8 cellular contexts compared by ENCODE assay signal in the genomic region with DNA sequence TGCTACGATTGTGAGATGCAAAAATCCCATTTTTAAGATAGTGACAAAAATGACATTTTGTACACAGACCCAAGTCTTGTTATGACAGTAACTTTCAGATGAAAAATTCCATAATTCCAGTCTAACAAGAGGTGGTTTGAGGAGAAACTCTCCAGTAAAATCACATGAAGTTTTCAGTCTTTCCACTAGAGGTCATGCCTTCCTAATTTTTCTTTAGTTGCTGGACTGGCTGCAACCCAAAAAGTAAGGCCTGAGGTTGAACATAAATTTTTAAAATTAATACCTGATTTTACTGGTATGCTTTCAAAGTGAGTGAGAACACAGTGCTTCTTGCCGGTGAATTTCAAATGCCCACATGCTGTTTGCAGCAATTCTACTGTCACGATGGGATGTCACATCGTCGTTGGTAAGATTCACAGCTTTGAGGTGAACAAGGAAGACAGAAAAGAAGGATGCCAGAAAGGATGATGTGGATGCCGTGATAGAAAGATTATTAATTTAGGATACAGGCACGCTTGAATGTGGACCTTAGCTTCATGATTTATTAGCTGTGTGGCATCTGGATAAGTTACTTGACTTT.
DNase-seq lines count a peak whose midpoint lies in the region; ATAC-seq and TF ChIP-seq lines count a peak whose summit lies in the region.

No MANE protein-coding gene starts in this region.

- no peaks in the 10 kb centered on the region for H3K36me3 ChIP-seq in A673 (ENCODE audit: insufficient read depth, low read length, poor library complexity, severe bottlenecking)

- TF ChIP-seq CTCF in A673 (conservative IDR thresholded peaks at IDR 0.05; ENCODE audit: low read depth, low read length) (peak; percentile 73), GM12873 (IDR thresholded peaks at IDR 0.05; ENCODE audit: insufficient read depth, low read depth, low read length, missing control alignments) (peak; percentile 64), WI38 (IDR thresholded peaks at IDR 0.05; ENCODE audit: low read depth, low read length) (peak; percentile 46), type B pancreatic cell (conservative IDR thresholded peaks at IDR 0.05) (peak; percentile 88)

- H3K4me3 ChIP-seq in A673 (ENCODE audit: low read depth, low read length, poor library complexity, severe bottlenecking) (no peak overlapping the region), WI38 (ENCODE audit: low read depth, low read length) (no peak overlapping the region)

- no peaks in the 10 kb centered on the region for H3K4me1 ChIP-seq in A673 (ENCODE audit: insufficient read depth, low read length, poor library complexity, severe bottlenecking)

- no peak for ATAC-seq in GM19455 (IDR thresholded peaks at IDR 0.05; ENCODE audit: unreplicated experiment)

- no TSS peak for BruUV-seq in A673 (replicated peaks; lab: Mats Ljungman, UMichigan)

- DNase-seq in A673 (ENCODE audit: low spot score) (peak; percentile 71), NCI-H2107 treated with DMSO at 0.1 percent for 48 hours (lab: John Stamatoyannopoulos, UW; ENCODE audit: unreplicated experiment) (peak; percentile 86), iPS-NIHi7 (ENCODE audit: extremely low spot score) (peak; percentile 37), type B pancreatic cell (ENCODE audit: extremely low spot score, unreplicated experiment) (no peak)
- no peak for DNase-seq in stimulated activated CD4-positive, alpha-beta T cell treated with anti-CD3 and anti-CD28 coated beads, Interleukin-12 subunit alpha, Interleukin-12 subunit beta, amount 100 ng/mL, for 4 hours

- intact Hi-C loops in A673 (cut with micrococcal nuclease; ENCODE audit: unreplicated experiment) = loop anchor here (1.0 to 2.0 kb wide), 2 partner anchors 100 to 225 kb away; a partner anchor contains a TSS

- H3K27me3 Mint-ChIP-seq in type B pancreatic cell = no peaks in the 10 kb centered on the region

- CTCF ChIA-PET in A673 (lab: Charles Lee) = interaction anchor here (0.6 to 1.4 kb wide), 4 partner anchors 13 to 757 kb away, joined by 3 to 20 read pairs (median 4); no protein-coding TSS in a partner anchor

- H3K4me1 Mint-ChIP-seq in type B pancreatic cell (ENCODE audit: unreplicated experiment) = peaks cover 46% of the 10 kb centered on the region

- POLR2A ChIA-PET in A673 (lab: Charles Lee; ENCODE audit: low non-redundant PET) = no interaction called here

- H3K9me3 ChIP-seq in A673 (ENCODE audit: low read depth, low read length, poor library complexity, severe bottlenecking) = no peaks in the 10 kb centered on the region

- no peaks in the 10 kb centered on the region for H3K9me3 Mint-ChIP-seq in type B pancreatic cell

- H3K4me3 Mint-ChIP-seq in type B pancreatic cell = peak overlapping the region; percentile 57

- H3K27ac Mint-ChIP-seq in type B pancreatic cell = peak overlapping the region; percentile 48

- H3K27ac ChIP-seq in A673 (ENCODE audit: low read depth, low read length, poor library complexity, severe bottlenecking) = no peak overlapping the region

- H3K36me3 Mint-ChIP-seq in type B pancreatic cell = no peaks in the 10 kb centered on the region

- H3K27me3 ChIP-seq in A673 (replicated peaks; ENCODE audit: insufficient read depth, low read depth, low read length, poor library complexity) = no peaks in the 10 kb centered on the region

Comparison
In these comparisons a context has a peak if more than half of its experiments do, and no peak if none do; other contexts are left out.
1. DNase-seq: peak in A673 (single experiment), NCI-H2107 treated with DMSO at 0.1 percent for 48 hours (single experiment) and iPS-NIHi7 (single experiment); none in type B pancreatic cell (single experiment) and stimulated activated CD4-positive, alpha-beta T cell treated with anti-CD3 and anti-CD28 coated beads, Interleukin-12 subunit alpha, Interleukin-12 subunit beta, amount 100 ng/mL, for 4 hours (single experiment).
2. Peak in every context shown above with its lines, with median percentiles within 50 percentile points of each other: CTCF ChIP-seq.